10 cellular contexts compared by ENCODE assay signal in the genomic region with DNA sequence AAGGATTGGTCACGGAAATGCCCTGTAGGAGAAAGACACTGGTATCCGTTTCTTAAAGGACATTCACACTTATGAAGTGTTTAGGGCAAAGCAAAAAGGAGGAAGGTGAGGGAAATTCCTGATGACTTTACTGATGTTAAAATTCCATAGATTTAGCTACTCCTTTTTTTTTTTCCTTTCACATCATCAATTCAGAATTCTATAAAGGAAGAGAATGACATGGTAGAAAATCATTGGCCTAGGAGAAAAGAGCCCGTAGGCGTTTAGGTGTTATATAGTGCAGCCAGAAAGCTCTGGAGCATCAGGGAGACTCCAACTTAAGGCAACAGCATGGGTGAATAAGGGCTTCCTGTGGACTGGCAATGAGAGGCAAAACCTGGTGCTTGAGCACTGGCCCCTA. TPM values are rescaled to one million over a fixed set of nuclear protein-coding genes. Genes with fewer than 3 reads are reported as not detected.
DNase-seq lines count a peak whose midpoint lies in the region; ATAC-seq and TF ChIP-seq lines count a peak whose summit lies in the region.
"Had no signal": no experiment of that assay in that cellular context is flagged by ENCODE, and none has a peak within 500 bp of the region (broad histone marks: within the 10 kb centered on the region; RNA-seq: fewer than 3 reads in every experiment).

A gene (plus strand): TSS at position 301 of the 400 bp plus-strand sequence. CDS start 178 bp downstream, outside the sequence.

- TF ChIP-seq POLR2A in vagina (IDR thresholded peaks at IDR 0.05), result no peak

- no peaks in the 10 kb centered on the region for H3K9me2 ChIP-seq in neural cell (ENCODE audit: insufficient read depth, low read length)

- H3K4me2 ChIP-seq in neural cell (ENCODE audit: low read length), result no peak within 1 kb of the TSS

- H3K9me3 Mint-ChIP-seq in CD14-positive monocyte, result peaks cover 0 to 11% (median 2%) of the 10 kb centered on the region in 7 donors
- no peaks in the 10 kb centered on the region for H3K9me3 Mint-ChIP-seq in IgD-negative memory B cell

- no peak for TF ChIP-seq EP300 in neural cell (conservative IDR thresholded peaks at IDR 0.05; ENCODE audit: poor library complexity, severe bottlenecking)

- H3K4me1 Mint-ChIP-seq in CD14-positive monocyte (peaks cover 46% of the 10 kb centered on the region), IgD-negative memory B cell (peaks cover 6 to 18% (median 15%) of the 10 kb centered on the region in 3 donors)

- peaks cover 10% of the 10 kb centered on the region for H3K4me1 ChIP-seq in effector memory CD4-positive, alpha-beta T cell (ENCODE audit: control insufficient read depth, insufficient read depth, low read length, poor library complexity, severe bottlenecking)
- H3K4me1 ChIP-seq in vagina, result peaks cover 17% of the 10 kb centered on the region
- H3K4me1 ChIP-seq: colonic mucosa had no signal

- H3K9me3 ChIP-seq in effector memory CD4-positive, alpha-beta T cell (ENCODE audit: control insufficient read depth, low read length), result no peaks in the 10 kb centered on the region
- no peaks in the 10 kb centered on the region for H3K9me3 ChIP-seq in neural cell (ENCODE audit: low read length)
- H3K9me3 ChIP-seq in vagina, result no peaks in the 10 kb centered on the region
- H3K9me3 ChIP-seq: colonic mucosa had no signal

- DNase-seq in CD14-positive monocyte (ENCODE audit: low spot score) (no peak), vagina (ENCODE audit: extremely low spot score in 2 of 2) (no peak), activated gamma-delta T cell treated with Interleukin-2 at 50 U/mL for 16 hours (no peak)
- no peak for DNase-seq in effector memory CD4-positive, alpha-beta T cell
- DNase-seq: colonic mucosa, NCI-H510A treated with DMSO at 0.1 percent for 48 hours had no signal

- no peak for TF ChIP-seq RAD21 in neural cell (conservative IDR thresholded peaks at IDR 0.05)

- intact Hi-C loops in CD14-positive monocyte (cut with micrococcal nuclease), result no loop called here
- intact Hi-C loops in vagina (cut with DNase I), result no loop called here

- H3F3A ChIP-seq in neural cell (ENCODE audit: insufficient read depth, low read length, poor library complexity, severe bottlenecking), result no peaks in the 10 kb centered on the region

- H3K36me3 ChIP-seq in effector memory CD4-positive, alpha-beta T cell (ENCODE audit: control insufficient read depth, insufficient read depth, low read length), result no peaks in the 10 kb centered on the region
- no peaks in the 10 kb centered on the region for H3K36me3 ChIP-seq in neural cell (ENCODE audit: insufficient read depth, low read length)
- no peaks in the 10 kb centered on the region for H3K36me3 ChIP-seq in vagina
- H3K36me3 ChIP-seq: colonic mucosa had no signal

- H3K4me3 ChIP-seq in effector memory CD4-positive, alpha-beta T cell (ENCODE audit: insufficient read depth, low read depth, low read length, poor library complexity, severe bottlenecking), result peak within 1 kb of the TSS; percentile 11
- H3K4me3 ChIP-seq in neural cell (ENCODE audit: low read length) (peak within 1 kb of the TSS; percentile 59), vagina (peak within 1 kb of the TSS in 1 of 2 donors; percentile 54)

- peaks cover 32% of the 10 kb centered on the region for H3K27me3 ChIP-seq in effector memory CD4-positive, alpha-beta T cell (replicated peaks; ENCODE audit: control insufficient read depth, insufficient read depth, low read length, poor library complexity, severe bottlenecking)
- H3K27me3 ChIP-seq in neural cell (ENCODE audit: insufficient read depth, low read depth, low read length), result peaks cover 75% of the 10 kb centered on the region
- H3K27me3 ChIP-seq in vagina, result no peaks in the 10 kb centered on the region

- H3K4me3 Mint-ChIP-seq in CD14-positive monocyte, result peak within 1 kb of the TSS; percentile 99 to 100
- H3K4me3 Mint-ChIP-seq in IgD-negative memory B cell, result peak within 1 kb of the TSS in 3 of 4 donors; percentile 14 to 91 (median 26)

- H4K20me1 ChIP-seq in neural cell (ENCODE audit: insufficient read depth), result no peaks in the 10 kb centered on the region

- ATAC-seq in GM21360 (IDR thresholded peaks at IDR 0.05; ENCODE audit: unreplicated experiment) (no peak), HG03565 (IDR thresholded peaks at IDR 0.05; ENCODE audit: unreplicated experiment) (no peak)

- H3K9ac ChIP-seq in neural cell (ENCODE audit: low read length), result no peak within 1 kb of the TSS

- peaks cover 57 to 69% (median 69%) of the 10 kb centered on the region in 3 donors for H3K27me3 Mint-ChIP-seq in CD14-positive monocyte (ENCODE audit: low read depth in 3 of 3)
- peaks cover 63% of the 10 kb centered on the region for H3K27me3 Mint-ChIP-seq in IgD-negative memory B cell

- H3K27ac ChIP-seq in effector memory CD4-positive, alpha-beta T cell (ENCODE audit: insufficient read depth, low read length, poor library complexity, severe bottlenecking), result no peak within 1 kb of the TSS
- H3K27ac ChIP-seq in neural cell (ENCODE audit: low read length), result no peak within 1 kb of the TSS
- no peak within 1 kb of the TSS for H3K27ac ChIP-seq in vagina
- H3K27ac ChIP-seq: colonic mucosa had no signal

- TF ChIP-seq CTCF in CD14-positive monocyte (IDR thresholded peaks at IDR 0.05) (no peak), neural cell (IDR thresholded peaks at IDR 0.05; ENCODE audit: poor library complexity, severe bottlenecking) (no peak), vagina (IDR thresholded peaks at IDR 0.05) (no peak)

- no peak within 1 kb of the TSS for H3K27ac Mint-ChIP-seq in CD14-positive monocyte
- H3K27ac Mint-ChIP-seq in IgD-negative memory B cell, result peak within 1 kb of the TSS in 1 of 3 donors; percentile 21

- H3K36me3 Mint-ChIP-seq in CD14-positive monocyte, result peaks cover 0 to 4% of the 10 kb centered on the region in 2 donors
- H3K36me3 Mint-ChIP-seq in IgD-negative memory B cell, result no peaks in the 10 kb centered on the region

- no peak within 1 kb of the TSS for H2AFZ ChIP-seq in neural cell (ENCODE audit: low read depth, low read length)

- H3K79me2 ChIP-seq in neural cell (replicated peaks; ENCODE audit: insufficient read depth, low read length), result no peaks in the 10 kb centered on the region

TF ChIP-seq in neural cell, 6 proteins besides CTCF, POLR2A, EP300 and RAD21:
- TF ChIP-seq EZH2 (IDR thresholded peaks at IDR 0.05; ENCODE audit: borderline replicate concordance, insufficient read depth, low read length, poor library complexity, severe bottlenecking) (no peak), POLR2AphosphoS5 (IDR thresholded peaks at IDR 0.05) (no peak), SMC3 (conservative IDR thresholded peaks at IDR 0.05; ENCODE audit: poor library complexity) (no peak), TAF1 (IDR thresholded peaks at IDR 0.05; ENCODE audit: low read depth) (no peak), MXI1 (conservative IDR thresholded peaks at IDR 0.05; ENCODE audit: poor library complexity, severe bottlenecking) (no peak)
- TF ChIP-seq, protein P1, sequence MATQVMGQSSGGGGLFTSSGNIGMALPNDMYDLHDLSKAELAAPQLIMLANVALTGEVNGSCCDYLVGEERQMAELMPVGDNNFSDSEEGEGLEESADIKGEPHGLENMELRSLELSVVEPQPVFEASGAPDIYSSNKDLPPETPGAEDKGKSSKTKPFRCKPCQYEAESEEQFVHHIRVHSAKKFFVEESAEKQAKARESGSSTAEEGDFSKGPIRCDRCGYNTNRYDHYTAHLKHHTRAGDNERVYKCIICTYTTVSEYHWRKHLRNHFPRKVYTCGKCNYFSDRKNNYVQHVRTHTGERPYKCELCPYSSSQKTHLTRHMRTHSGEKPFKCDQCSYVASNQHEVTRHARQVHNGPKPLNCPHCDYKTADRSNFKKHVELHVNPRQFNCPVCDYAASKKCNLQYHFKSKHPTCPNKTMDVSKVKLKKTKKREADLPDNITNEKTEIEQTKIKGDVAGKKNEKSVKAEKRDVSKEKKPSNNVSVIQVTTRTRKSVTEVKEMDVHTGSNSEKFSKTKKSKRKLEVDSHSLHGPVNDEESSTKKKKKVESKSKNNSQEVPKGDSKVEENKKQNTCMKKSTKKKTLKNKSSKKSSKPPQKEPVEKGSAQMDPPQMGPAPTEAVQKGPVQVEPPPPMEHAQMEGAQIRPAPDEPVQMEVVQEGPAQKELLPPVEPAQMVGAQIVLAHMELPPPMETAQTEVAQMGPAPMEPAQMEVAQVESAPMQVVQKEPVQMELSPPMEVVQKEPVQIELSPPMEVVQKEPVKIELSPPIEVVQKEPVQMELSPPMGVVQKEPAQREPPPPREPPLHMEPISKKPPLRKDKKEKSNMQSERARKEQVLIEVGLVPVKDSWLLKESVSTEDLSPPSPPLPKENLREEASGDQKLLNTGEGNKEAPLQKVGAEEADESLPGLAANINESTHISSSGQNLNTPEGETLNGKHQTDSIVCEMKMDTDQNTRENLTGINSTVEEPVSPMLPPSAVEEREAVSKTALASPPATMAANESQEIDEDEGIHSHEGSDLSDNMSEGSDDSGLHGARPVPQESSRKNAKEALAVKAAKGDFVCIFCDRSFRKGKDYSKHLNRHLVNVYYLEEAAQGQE (IDR thresholded peaks at IDR 0.05; ENCODE audit: borderline replicate concordance), result no peak
TF ChIP-seq in neural cell: peak in this region for 0.

RNA-seq across cellular contexts. Expression of the gene that starts here (rescaled TPM):
- polyA plus RNA-seq in CD14-positive monocyte (under 1 TPM in 1 of 2 donors, not detected in 1; 0.11 TPM), IgD-negative memory B cell (not detected), neural cell (not detected in 2 replicates)
- polyA minus RNA-seq in neural cell, result not detected in 2 replicates
- total RNA-seq in vagina, result 2.0 TPM
